Comparison of ENCODE assay signal across 14 cellular contexts in the genomic region with DNA sequence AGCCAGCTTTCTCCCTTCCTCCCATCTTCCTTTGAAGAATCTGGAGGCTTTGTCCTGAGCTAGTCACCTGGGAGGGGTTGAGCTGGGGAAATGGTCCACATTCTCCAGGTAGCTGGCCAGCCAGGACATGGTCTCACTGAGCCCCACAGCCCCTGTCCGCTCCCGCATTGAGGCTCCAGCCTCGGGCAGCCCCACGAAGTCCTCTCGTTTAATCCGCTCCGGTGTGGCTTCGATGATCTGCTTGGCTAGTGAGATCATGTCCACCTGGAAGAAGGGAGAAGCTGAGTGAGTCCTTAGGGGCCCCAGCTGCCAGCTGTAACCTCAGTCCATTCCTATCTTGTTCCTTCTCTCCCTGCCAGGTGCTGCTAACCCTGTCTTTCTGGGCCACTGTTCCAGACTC. TPM values are rescaled to one million over a fixed set of nuclear protein-coding genes. Genes with fewer than 3 reads are reported as not detected.
DNase-seq lines count a peak whose midpoint lies in the region; ATAC-seq, FAIRE-seq and TF ChIP-seq lines count a peak whose summit lies in the region.
"Had no signal": no experiment of that assay in that cellular context is flagged by ENCODE, and none has a peak within 500 bp of the region (broad histone marks: within the 10 kb centered on the region; RNA-seq: fewer than 3 reads in every experiment).

No MANE protein-coding gene starts in this region.

- no peak for FAIRE-seq in GM12891 (lab: Jason Lieb, UNC)

- POLR2A ChIA-PET in SK-N-SH (lab: Yijun Ruan, JAX) = interaction anchor here (0.6 to 1.4 kb wide), 3 partner anchors 12 to 61 kb away, joined by 3 read pairs; no protein-coding TSS in a partner anchor
- POLR2A ChIA-PET in RWPE1 (lab: Yijun Ruan, JAX; ENCODE audit: low non-redundant PET) = interaction anchor here (2.0 kb wide), 1 partner anchor 17 kb away, joined by 10 read pairs; a partner anchor contains a TSS
- POLR2A ChIA-PET in PC-3 (lab: Charles Lee; ENCODE audit: unreplicated experiment) = no interaction called here

- H3F3A ChIP-seq in SK-N-SH (replicated peaks; ENCODE audit: insufficient read depth) (peaks cover 18% of the 10 kb centered on the region), PC-3 (ENCODE audit: low read length, unreplicated experiment) (no peaks in the 10 kb centered on the region)

- H3K36me3 ChIP-seq in SK-N-SH (replicated peaks in 1 of 2; ENCODE audit: control insufficient read depth in 1 of 2, insufficient read depth in 2 of 2, low read length in 1 of 2) = peaks cover 14 to 24% of the 10 kb centered on the region in 2 experiments
- no peaks in the 10 kb centered on the region for H3K36me3 ChIP-seq in hepatocyte (replicated peaks; ENCODE audit: insufficient read depth, low read depth)
- H3K36me3 ChIP-seq in skeletal muscle tissue (ENCODE audit: control insufficient read depth in 3 of 3, insufficient read depth in 3 of 3, low read length in 3 of 3) = peaks cover 33 to 40% (median 35%) of the 10 kb centered on the region in 3 donors
- H3K36me3 ChIP-seq in PC-3 (ENCODE audit: low read depth, low read length) = no peaks in the 10 kb centered on the region; the same call in 1 of the 2 replicates

- intact Hi-C loops in PC-3 (cut with micrococcal nuclease) = no loop called here

- H4K20me1 ChIP-seq in SK-N-SH (ENCODE audit: insufficient read depth) (no peaks in the 10 kb centered on the region), hepatocyte (ENCODE audit: insufficient read depth, poor library complexity, severe bottlenecking) (no peaks in the 10 kb centered on the region), PC-3 (ENCODE audit: low read length) (no peaks in the 10 kb centered on the region)

- H3K4me1 ChIP-seq in SK-N-SH (ENCODE audit: control insufficient read depth in 1 of 2, insufficient read depth in 2 of 2, low read depth in 1 of 2, low read length in 1 of 2) (peaks cover 16 to 24% of the 10 kb centered on the region in 2 experiments; a peak in 3 of 4 replicates), hepatocyte (ENCODE audit: insufficient read depth) (peaks cover 22% of the 10 kb centered on the region), skeletal muscle tissue (ENCODE audit: control insufficient read depth in 3 of 3, insufficient read depth in 3 of 3, low read length in 3 of 3) (peaks cover 72 to 83% (median 73%) of the 10 kb centered on the region in 3 donors), PC-3 (ENCODE audit: insufficient read depth, low read length) (peaks cover 23% of the 10 kb centered on the region)

- TF ChIP-seq POLR2A in GM12891 (IDR thresholded peaks at IDR 0.05; ENCODE audit: low read depth, low read length) = no peak

- TF ChIP-seq CTCF in SK-N-SH (IDR thresholded peaks at IDR 0.05) (no peak), RWPE1 (conservative IDR thresholded peaks at IDR 0.05; ENCODE audit: low read depth) (no peak), hepatocyte (IDR thresholded peaks at IDR 0.05; ENCODE audit: poor library complexity) (no peak), PC-3 (conservative IDR thresholded peaks at IDR 0.05; ENCODE audit: low read depth, low read length) (no peak)

- WGBS in SK-N-SH (ENCODE audit: low lambda C conversion rate) = 89% methylated on average over 8 of the region's 8 CpGs
- 98% methylated on average over 8 of the region's 8 CpGs for WGBS in hepatocyte (ENCODE audit: low lambda C conversion rate, missing lambda C conversion rate)

- H3K79me2 ChIP-seq in SK-N-SH (ENCODE audit: insufficient read depth) (peaks cover 39% of the 10 kb centered on the region), hepatocyte (peaks cover 64% of the 10 kb centered on the region), PC-3 (ENCODE audit: low read length) (peaks cover 12% of the 10 kb centered on the region; the same call in 1 of the 2 replicates)

- no peaks in the 10 kb centered on the region for H3K9me2 ChIP-seq in SK-N-SH
- H3K9me2 ChIP-seq in hepatocyte (replicated peaks; ENCODE audit: insufficient read depth) = no peaks in the 10 kb centered on the region
- H3K9me2 ChIP-seq in PC-3 (replicated peaks; ENCODE audit: low read length) = no peaks in the 10 kb centered on the region

- TF ChIP-seq EP300 in SK-N-SH (IDR thresholded peaks at IDR 0.05; ENCODE audit: borderline replicate concordance in 1 of 2, low read depth in 1 of 2, low read length in 1 of 2) = no peak

- H3K27ac ChIP-seq in SK-N-SH (ENCODE audit: low read depth in 2 of 2, low read length in 1 of 2) (peak overlapping the region in 1 of 2 experiments; percentile 93; a peak in 3 of 4 replicates), RWPE1 (peak overlapping the region; percentile 98), hepatocyte (peak overlapping the region; percentile 93), skeletal muscle tissue (ENCODE audit: low read depth, low read length) (peak overlapping the region; percentile 45), PC-3 (ENCODE audit: low read length) (no peak overlapping the region)

- H3K4me3 ChIP-seq in SK-N-SH (ENCODE audit: low read depth in 2 of 2, low read length in 1 of 2) (no peak overlapping the region), hepatocyte (no peak overlapping the region), skeletal muscle tissue (ENCODE audit: low read length in 3 of 3) (no peak overlapping the region), PC-3 (ENCODE audit: low read length) (no peak overlapping the region)

- H3K27me3 ChIP-seq in SK-N-SH (ENCODE audit: insufficient read depth) = no peaks in the 10 kb centered on the region
- H3K27me3 ChIP-seq in hepatocyte = no peaks in the 10 kb centered on the region
- H3K27me3 ChIP-seq in skeletal muscle tissue (ENCODE audit: control insufficient read depth in 3 of 3, insufficient read depth in 3 of 3, low read length in 3 of 3) = no peaks in the 10 kb centered on the region
- H3K27me3 ChIP-seq in PC-3 (ENCODE audit: low read length) = no peaks in the 10 kb centered on the region

- TF ChIP-seq RAD21 in SK-N-SH (IDR thresholded peaks at IDR 0.05; ENCODE audit: low read length) = no peak

- ATAC-seq in SK-N-SH treated with all-trans-retinoic acid at 6 μM for 48 hours = no peak
- ATAC-seq in PC-3 = no peak

- no peaks in the 10 kb centered on the region for H3K9me3 ChIP-seq in SK-N-SH
- no peaks in the 10 kb centered on the region for H3K9me3 ChIP-seq in hepatocyte (ENCODE audit: low read depth)
- no peaks in the 10 kb centered on the region for H3K9me3 ChIP-seq in skeletal muscle tissue (ENCODE audit: control insufficient read depth in 3 of 3, low read length in 3 of 3)
- no peaks in the 10 kb centered on the region for H3K9me3 ChIP-seq in PC-3 (ENCODE audit: low read length)

- H3K9ac ChIP-seq in SK-N-SH = no peak overlapping the region
- peak overlapping the region in 1 of 3 donors; percentile 2 for H3K9ac ChIP-seq in skeletal muscle tissue (ENCODE audit: low read depth in 1 of 3, low read length in 3 of 3)
- no peak overlapping the region for H3K9ac ChIP-seq in PC-3 (ENCODE audit: low read length)

- BruUV-seq in PC-3 (replicated peaks; lab: Mats Ljungman, UMichigan) = no TSS peak

- CTCF ChIA-PET in SK-N-SH (lab: Yijun Ruan, JAX) = interaction anchor here (0.7 to 6.6 kb wide), 6 partner anchors 10 to 92 kb away, joined by 3 to 52 read pairs (median 10); a partner anchor contains a TSS
- CTCF ChIA-PET in RWPE1 (lab: Yijun Ruan, JAX) = interaction anchor here (0.6 kb wide), 1 partner anchor 215 kb away, joined by 4 read pairs; no protein-coding TSS in a partner anchor
- CTCF ChIA-PET in PC-3 (lab: Charles Lee) = no interaction called here

- H2AFZ ChIP-seq in SK-N-SH (ENCODE audit: low read depth) = no peak overlapping the region
- H2AFZ ChIP-seq in hepatocyte = no peak overlapping the region
- no peak overlapping the region for H2AFZ ChIP-seq in PC-3 (ENCODE audit: low read length)

- DNase-seq in SK-N-SH = no peak
- DNase-seq in RWPE1 (ENCODE audit: low spot score) = no peak
- DNase-seq in hepatocyte (ENCODE audit: low spot score) = no peak
- DNase-seq in PC-3 = no peak
- no peak for DNase-seq in putamen (ENCODE audit: low spot score)
- no peak for DNase-seq in GM12891 (ENCODE audit: insufficient read length, low spot score)
- DNase-seq: 8988T; activated CD4-positive, alpha-beta T cell treated with anti-CD3 and anti-CD28 coated beads for 1 hour; kidney glomerular epithelial cell; naive B cell; stimulated activated naive CD8-positive, alpha-beta T cell treated with anti-CD3 and anti-CD28 coated beads, Interleukin-15, amount 100 ng/mL, for 72 hours; SW 1271 had no signal

- H3K4me2 ChIP-seq in SK-N-SH (peak overlapping the region; percentile 97; the same call in 1 of the 2 replicates), hepatocyte (peak overlapping the region; percentile 89), PC-3 (ENCODE audit: low read length) (no peak overlapping the region)

RNA-seq across cellular contexts. Expression of a gene that starts 2.7 kb away (rescaled TPM):
- polyA plus RNA-seq in SK-N-SH (2012; rRNA removed) = 122 and 133 TPM in 2 replicates
- polyA plus RNA-seq in SK-N-SH (2012; cell fraction: cytosol; rRNA removed) = 124 and 131 TPM in 2 replicates
- polyA plus RNA-seq in SK-N-SH (2012; cell fraction: nucleus; rRNA removed) = 148 and 166 TPM in 2 replicates
- 64.3 and 85.7 TPM in 2 replicates for total RNA-seq in hepatocyte
- 194 and 224 TPM in 2 replicates for polyA plus RNA-seq in hepatocyte
- 51.7 TPM for total RNA-seq in skeletal muscle tissue
- total RNA-seq in PC-3 (2014; rRNA removed) = 44.1 and 48.4 TPM in 2 replicates
- polyA plus RNA-seq in GM12891 (2012; ENCODE audit: low read depth, missing spikeins) = 95.2 TPM

RNA-seq across cellular contexts. Expression of a gene that starts 17.2 kb away (rescaled TPM):
- polyA plus RNA-seq in SK-N-SH (2012; rRNA removed) (18.4 and 27.0 TPM in 2 replicates), hepatocyte (45.6 and 47.5 TPM in 2 replicates)
- polyA plus RNA-seq in SK-N-SH (2012; cell fraction: cytosol; rRNA removed) = 7.1 and 10.2 TPM in 2 replicates
- 101 and 118 TPM in 2 replicates for polyA plus RNA-seq in SK-N-SH (2012; cell fraction: nucleus; rRNA removed)
- total RNA-seq in hepatocyte (6.9 and 12.5 TPM in 2 replicates), skeletal muscle tissue (4.7 TPM), PC-3 (2014; rRNA removed) (6.2 and 27.2 TPM in 2 replicates)
- 15.5 TPM for polyA plus RNA-seq in GM12891 (2012; ENCODE audit: low read depth, missing spikeins)

RNA-seq across cellular contexts. Expression of a gene that starts 19.4 kb away (rescaled TPM):
- polyA plus RNA-seq in SK-N-SH (2012; rRNA removed) (29.2 and 32.5 TPM in 2 replicates), hepatocyte (30.2 and 40.4 TPM in 2 replicates)
- 9.0 and 10.7 TPM in 2 replicates for polyA plus RNA-seq in SK-N-SH (2012; cell fraction: cytosol; rRNA removed)
- 214 and 261 TPM in 2 replicates for polyA plus RNA-seq in SK-N-SH (2012; cell fraction: nucleus; rRNA removed)
- total RNA-seq in hepatocyte (16.3 and 18.7 TPM in 2 replicates), skeletal muscle tissue (2,880 TPM), PC-3 (2014; rRNA removed) (2.4 and 7.5 TPM in 2 replicates)
- 38.5 TPM for polyA plus RNA-seq in GM12891 (2012; ENCODE audit: low read depth, missing spikeins)

RNA-seq across cellular contexts. Expression of a gene that starts 21.9 kb away (rescaled TPM):
- polyA plus RNA-seq in SK-N-SH (2012; rRNA removed) = 1,627 and 2,484 TPM in 2 replicates
- polyA plus RNA-seq in SK-N-SH (2012; cell fraction: cytosol; rRNA removed) = 1,556 and 1,614 TPM in 2 replicates
- polyA plus RNA-seq in SK-N-SH (2012; cell fraction: nucleus; rRNA removed) = 620 and 931 TPM in 2 replicates
- 244 and 280 TPM in 2 replicates for total RNA-seq in hepatocyte
- polyA plus RNA-seq in hepatocyte = 706 and 713 TPM in 2 replicates
- total RNA-seq in skeletal muscle tissue = 137 TPM
- 1,914 and 2,339 TPM in 2 replicates for total RNA-seq in PC-3 (2014; rRNA removed)
- 2,115 TPM for polyA plus RNA-seq in GM12891 (2012; ENCODE audit: low read depth, missing spikeins)

RNA-seq across cellular contexts. Expression of a gene that starts 27.0 kb away (rescaled TPM):
- 1.2 and 1.3 TPM in 2 replicates for polyA plus RNA-seq in SK-N-SH (2012; rRNA removed)
- polyA plus RNA-seq in SK-N-SH (2012; cell fraction: cytosol; rRNA removed) = 0.64 TPM in 2 replicates
- polyA plus RNA-seq in SK-N-SH (2012; cell fraction: nucleus; rRNA removed) = 6.1 and 7.0 TPM in 2 replicates
- 1.6 and 2.7 TPM in 2 replicates for total RNA-seq in hepatocyte
- polyA plus RNA-seq in hepatocyte = 4.1 and 5.5 TPM in 2 replicates
- not detected for total RNA-seq in skeletal muscle tissue
- not detected in 2 replicates for total RNA-seq in PC-3 (2014; rRNA removed)
- polyA plus RNA-seq in GM12891 (2012; ENCODE audit: low read depth, missing spikeins) = 0.59 TPM

Comparison
In these comparisons a context has a peak if more than half of its experiments do, and no peak if none do; other contexts are left out.
1. RNA of a gene that starts 19.4 kb away (total RNA-seq): 2,880 TPM in skeletal muscle tissue (single experiment); 16.3 to 18.7 TPM in hepatocyte and 2.4 to 7.5 TPM in PC-3; every median in the first group is over 100 times any median in the second.